ENCODE assay signal across 18 cellular contexts in genomic region chr14:105502446-105503295, GRCh38. TPM values are rescaled to one million over a fixed set of nuclear protein-coding genes. Genes with fewer than 3 reads are reported as not detected.
DNase-seq lines count a peak whose midpoint lies in the region; ATAC-seq, FAIRE-seq and TF ChIP-seq lines count a peak whose summit lies in the region.
"Had no signal": no experiment of that assay in that cellular context is flagged by ENCODE, and none has a peak within 500 bp of the region (broad histone marks: within the 10 kb centered on the region; RNA-seq: fewer than 3 reads in every experiment).

No MANE protein-coding gene starts in this region.

- peaks cover 7% of the 10 kb centered on the region for H3K27me3 Mint-ChIP-seq in CD4-positive, CD25-positive, alpha-beta regulatory T cell

- H3K36me3 ChIP-seq in CD4-positive, CD25-positive, alpha-beta regulatory T cell (ENCODE audit: control insufficient read depth, insufficient read depth, low read length) = no peaks in the 10 kb centered on the region
- H3K36me3 ChIP-seq: thoracic aorta had no signal

- H3K9me3 ChIP-seq in CD4-positive, CD25-positive, alpha-beta regulatory T cell (ENCODE audit: control insufficient read depth in 2 of 2, low read length in 2 of 2) = no peaks in the 10 kb centered on the region
- H3K9me3 ChIP-seq: thoracic aorta had no signal

- H3K4me1 ChIP-seq in CD4-positive, CD25-positive, alpha-beta regulatory T cell (ENCODE audit: control insufficient read depth, insufficient read depth, low read length, poor library complexity, severe bottlenecking) = no peaks in the 10 kb centered on the region

- H3K27ac Mint-ChIP-seq in CD4-positive, CD25-positive, alpha-beta regulatory T cell = peak overlapping the region in 2 of 3 donors; percentile 73 to 89
- peak overlapping the region; percentile 58 for H3K27ac Mint-ChIP-seq in stimulated activated effector memory CD8-positive, alpha-beta T cell treated with anti-CD3 and anti-CD28 coated beads, Interleukin-12 subunit alpha, Interleukin-12 subunit beta, amount 100 ng/mL, for 72 hours

- no peaks in the 10 kb centered on the region for H3K4me1 Mint-ChIP-seq in CD4-positive, CD25-positive, alpha-beta regulatory T cell
- no peaks in the 10 kb centered on the region for H3K4me1 Mint-ChIP-seq in stimulated activated effector memory CD8-positive, alpha-beta T cell treated with anti-CD3 and anti-CD28 coated beads, Interleukin-12 subunit alpha, Interleukin-12 subunit beta, amount 100 ng/mL, for 72 hours

- H3K27ac ChIP-seq in CD4-positive, CD25-positive, alpha-beta regulatory T cell (ENCODE audit: insufficient read depth, low read length, poor library complexity, severe bottlenecking) = no peak overlapping the region
- H3K27ac ChIP-seq in coronary artery = no peak overlapping the region
- H3K27ac ChIP-seq: thoracic aorta had no signal

- H3K9me3 Mint-ChIP-seq in CD4-positive, CD25-positive, alpha-beta regulatory T cell = peaks cover 0 to 2% (median 0%) of the 10 kb centered on the region in 7 donors
- H3K9me3 Mint-ChIP-seq in stimulated activated effector memory CD8-positive, alpha-beta T cell treated with anti-CD3 and anti-CD28 coated beads, Interleukin-12 subunit alpha, Interleukin-12 subunit beta, amount 100 ng/mL, for 72 hours = no peaks in the 10 kb centered on the region

- no peak for DNase-seq in CD4-positive, CD25-positive, alpha-beta regulatory T cell
- DNase-seq in GM12891 (ENCODE audit: insufficient read length, low spot score) = peak; percentile 17
- peak; percentile 72 for DNase-seq in coronary artery (ENCODE audit: low spot score)
- DNase-seq in stimulated activated effector memory CD8-positive, alpha-beta T cell treated with anti-CD3 and anti-CD28 coated beads, Interleukin-12 subunit alpha, Interleukin-12 subunit beta, amount 100 ng/mL, for 72 hours (ENCODE audit: low spot score in 2 of 2) = no peak
- no peak for DNase-seq in NCI-H2107 treated with DMSO at 0.1 percent for 48 hours (lab: John Stamatoyannopoulos, UW; ENCODE audit: unreplicated experiment)
- DNase-seq: activated CD4-positive, CD25-positive, alpha-beta regulatory T cell treated with anti-CD3 and anti-CD28 coated beads, Interleukin-2, amount 50 U/mL, for 72 hours; dermis blood vessel endothelial cell; DMS53; GDM1; Kasumi-1; left cardiac atrium; naive thymus-derived CD4-positive, alpha-beta T cell; NCI-H226; NCI-H82; SHP77 had no signal

- no peaks in the 10 kb centered on the region for H3K36me3 Mint-ChIP-seq in CD4-positive, CD25-positive, alpha-beta regulatory T cell
- peaks cover 13% of the 10 kb centered on the region for H3K36me3 Mint-ChIP-seq in stimulated activated effector memory CD8-positive, alpha-beta T cell treated with anti-CD3 and anti-CD28 coated beads, Interleukin-12 subunit alpha, Interleukin-12 subunit beta, amount 100 ng/mL, for 72 hours
- H3K36me3 Mint-ChIP-seq: naive thymus-derived CD4-positive, alpha-beta T cell had no signal

- no peaks in the 10 kb centered on the region for H3K27me3 ChIP-seq in CD4-positive, CD25-positive, alpha-beta regulatory T cell (ENCODE audit: control insufficient read depth, insufficient read depth, low read length)

- no peak for TF ChIP-seq CTCF in coronary artery (IDR thresholded peaks at IDR 0.05)

- TF ChIP-seq POLR2A in GM12891 (IDR thresholded peaks at IDR 0.05; ENCODE audit: low read depth, low read length) (no peak), GM18505 (IDR thresholded peaks at IDR 0.05; ENCODE audit: borderline replicate concordance, extremely low read depth, insufficient read depth, insufficient read length) (no peak)

- no peak for FAIRE-seq in GM12891 (lab: Jason Lieb, UNC)

- ATAC-seq in CD4-positive, CD25-positive, alpha-beta regulatory T cell (ENCODE audit: low read depth in 2 of 2) = no peak
- no peak for ATAC-seq in stimulated activated effector memory CD8-positive, alpha-beta T cell treated with anti-CD3 and anti-CD28 coated beads, Interleukin-12 subunit alpha, Interleukin-12 subunit beta, amount 100 ng/mL, for 72 hours
- ATAC-seq in HG02642 (IDR thresholded peaks at IDR 0.05; ENCODE audit: poor library complexity, unreplicated experiment) (no peak), GM18505 (IDR thresholded peaks at IDR 0.05; ENCODE audit: unreplicated experiment) (no peak)
- ATAC-seq: left cardiac atrium; naive thymus-derived CD4-positive, alpha-beta T cell had no signal

- H3K4me3 ChIP-seq in CD4-positive, CD25-positive, alpha-beta regulatory T cell (ENCODE audit: low read depth, low read length) = no peak overlapping the region
- H3K4me3 ChIP-seq in coronary artery = no peak overlapping the region
- H3K4me3 ChIP-seq: thoracic aorta had no signal

- peak overlapping the region in 1 of 4 donors; percentile 77 for H3K4me3 Mint-ChIP-seq in CD4-positive, CD25-positive, alpha-beta regulatory T cell
- no peak overlapping the region for H3K4me3 Mint-ChIP-seq in stimulated activated effector memory CD8-positive, alpha-beta T cell treated with anti-CD3 and anti-CD28 coated beads, Interleukin-12 subunit alpha, Interleukin-12 subunit beta, amount 100 ng/mL, for 72 hours
- H3K4me3 Mint-ChIP-seq: naive thymus-derived CD4-positive, alpha-beta T cell had no signal

TF ChIP-seq in GM12891, 5 proteins besides CTCF, POLR2A, EP300 and RAD21:
- TF ChIP-seq POU2F2 (IDR thresholded peaks at IDR 0.05; ENCODE audit: low read depth, low read length) (no peak), TAF1 (IDR thresholded peaks at IDR 0.05; ENCODE audit: low read depth, low read length) (no peak), SPI1 (IDR thresholded peaks at IDR 0.05; ENCODE audit: low read depth, low read length) (no peak), PAX5 (IDR thresholded peaks at IDR 0.05; ENCODE audit: insufficient read depth, low read length, severe bottlenecking) (no peak), POLR2AphosphoS5 (IDR thresholded peaks at IDR 0.05; ENCODE audit: low read depth, low read length) (no peak)

RNA-seq across cellular contexts. Expression of gene TEDC1, which starts 11.6 kb away (rescaled TPM):
- 118 TPM for total RNA-seq in CD4-positive, CD25-positive, alpha-beta regulatory T cell
- polyA plus RNA-seq in CD4-positive, CD25-positive, alpha-beta regulatory T cell = 10 to 100 TPM in 1 of 4 donors, 1 to 10 TPM in 3; 5.5 to 10.4 (median 7.9) TPM
- 8.1 TPM for polyA plus RNA-seq in GM12891 (2012; ENCODE audit: low read depth, missing spikeins)

RNA-seq across cellular contexts. Expression of gene CRIP1, which starts 16.0 kb away (rescaled TPM):
- 558 TPM for total RNA-seq in CD4-positive, CD25-positive, alpha-beta regulatory T cell
- polyA plus RNA-seq in CD4-positive, CD25-positive, alpha-beta regulatory T cell = 1,000 to 10,000 TPM; 1,044 to 2,243 (median 1,681) TPM
- 277 TPM for polyA plus RNA-seq in GM12891 (2012; ENCODE audit: low read depth, missing spikeins)

RNA-seq across cellular contexts. Expression of gene TMEM121, which starts 23.7 kb away (rescaled TPM):
- 1.8 TPM for total RNA-seq in CD4-positive, CD25-positive, alpha-beta regulatory T cell
- polyA plus RNA-seq in CD4-positive, CD25-positive, alpha-beta regulatory T cell = 1 to 10 TPM; 3.4 to 5.8 (median 4.4) TPM
- 0.18 TPM for polyA plus RNA-seq in GM12891 (2012; ENCODE audit: low read depth, missing spikeins)

RNA-seq across cellular contexts. Expression of gene CRIP2, which starts 28.1 kb away (rescaled TPM):
- total RNA-seq in CD4-positive, CD25-positive, alpha-beta regulatory T cell = 37.1 TPM
- polyA plus RNA-seq in CD4-positive, CD25-positive, alpha-beta regulatory T cell = 100 to 1,000 TPM in 2 of 4 donors, 10 to 100 TPM in 2; 12.0 to 131 (median 72.9) TPM
- 0.68 TPM for polyA plus RNA-seq in GM12891 (2012; ENCODE audit: low read depth, missing spikeins)

Comparison
In these comparisons a context has a peak if more than half of its experiments do, and no peak if none do; other contexts are left out.
1. DNase-seq: peak in GM12891 (single experiment) and coronary artery (single experiment); none in CD4-positive, CD25-positive, alpha-beta regulatory T cell (0 of 3), stimulated activated effector memory CD8-positive, alpha-beta T cell treated with anti-CD3 and anti-CD28 coated beads, Interleukin-12 subunit alpha, Interleukin-12 subunit beta, amount 100 ng/mL, for 72 hours (0 of 2) and NCI-H2107 treated with DMSO at 0.1 percent for 48 hours (single experiment).